14 cellular contexts compared by ENCODE assay signal in the genomic region with DNA sequence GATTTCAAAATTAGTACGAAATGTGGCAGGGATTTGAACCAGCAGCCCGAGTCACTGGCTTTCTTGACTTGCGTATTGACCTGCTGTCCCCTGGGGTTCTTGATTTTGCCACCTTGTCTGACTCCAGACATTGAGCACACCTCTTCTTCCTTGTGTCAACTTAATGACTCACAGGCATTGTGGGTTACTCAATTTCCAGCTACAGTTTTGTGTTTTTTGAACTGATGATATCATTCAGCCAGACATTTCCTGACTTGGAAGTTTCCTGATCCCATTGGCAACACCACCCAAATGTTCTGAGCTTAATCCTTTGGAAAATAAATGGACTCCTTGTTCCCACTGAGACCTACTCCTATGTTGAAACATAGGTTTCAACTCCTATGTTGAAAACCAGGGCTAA.
DNase-seq lines count a peak whose midpoint lies in the region; ATAC-seq, FAIRE-seq and TF ChIP-seq lines count a peak whose summit lies in the region.
"Had no signal": no experiment of that assay in that cellular context is flagged by ENCODE, and none has a peak within 500 bp of the region (broad histone marks: within the 10 kb centered on the region; RNA-seq: fewer than 3 reads in every experiment).

No MANE protein-coding gene starts in this region.

- CTCF ChIA-PET in PC-3 (lab: Charles Lee), result no interaction called here

- H2BK120ac ChIP-seq in mesenchymal stem cell (ENCODE audit: low read depth, low read length), result no peak overlapping the region

- no peak overlapping the region for H3K23ac ChIP-seq in mesenchymal stem cell (ENCODE audit: low read length in 2 of 2)

- H2AFZ ChIP-seq in PC-3 (ENCODE audit: low read length) (no peak overlapping the region), mesenchymal stem cell (ENCODE audit: low read depth, low read length) (no peak overlapping the region)

- H2BK5ac ChIP-seq in mesenchymal stem cell (ENCODE audit: low read depth, low read length, poor library complexity, severe bottlenecking), result no peak overlapping the region

- DNase-seq in Daoy (ENCODE audit: low read depth) (peak; percentile 27), PC-3 (peak; percentile 51), epithelial cell of esophagus (ENCODE audit: low read depth) (peak; percentile 92), mesenchymal stem cell (peak; percentile 60), NCI-H1436 (lab: John Stamatoyannopoulos, UW) (no peak), NCI-H2081 (lab: John Stamatoyannopoulos, UW) (no peak), HTR-8/SVneo (ENCODE audit: insufficient read length, low spot score) (no peak)
- DNase-seq in activated naive CD4-positive, alpha-beta T cell treated with Interleukin-2 at 50 U/mL for 16 hours, result no peak
- DNase-seq: activated naive CD4-positive, alpha-beta T cell treated with anti-CD3 and anti-CD28 coated beads, Interleukin-2, amount 50 U/mL, for 16 hours; CD4-positive, CD25-positive, alpha-beta regulatory T cell; effector memory CD4-positive, alpha-beta T cell; KBM-7; T-helper 9 cell had no signal

- TF ChIP-seq CTCF in PC-3 (conservative IDR thresholded peaks at IDR 0.05; ENCODE audit: low read depth, low read length) (no peak), epithelial cell of esophagus (IDR thresholded peaks at IDR 0.05; ENCODE audit: insufficient read depth, low read depth, low read length, missing control alignments) (no peak)

- no peak overlapping the region for H3K18ac ChIP-seq in mesenchymal stem cell (ENCODE audit: low read depth in 1 of 2, low read length in 2 of 2)

- BruUV-seq in PC-3 (replicated peaks; lab: Mats Ljungman, UMichigan), result no TSS peak

- no peaks in the 10 kb centered on the region for H3K9me3 ChIP-seq in PC-3 (ENCODE audit: low read length)
- H3K9me3 ChIP-seq in mesenchymal stem cell (ENCODE audit: control insufficient read depth, low read length), result no peaks in the 10 kb centered on the region

- H3K27ac ChIP-seq in PC-3 (ENCODE audit: low read length), result no peak overlapping the region
- H3K27ac ChIP-seq in mesenchymal stem cell (ENCODE audit: low read length, poor library complexity, severe bottlenecking), result no peak overlapping the region

- ATAC-seq in PC-3, result no peak

- no peaks in the 10 kb centered on the region for H3K36me3 ChIP-seq in PC-3 (ENCODE audit: low read depth, low read length)
- no peaks in the 10 kb centered on the region for H3K36me3 ChIP-seq in mesenchymal stem cell (ENCODE audit: control insufficient read depth in 1 of 2, insufficient read depth in 2 of 2, low read depth in 1 of 2, low read length in 2 of 2)

- 62% methylated on average over 3 of the region's 3 CpGs for WGBS in mesenchymal stem cell

- no peak overlapping the region for H3K14ac ChIP-seq in mesenchymal stem cell (ENCODE audit: low read length in 2 of 2)

- no peak overlapping the region for H2AK5ac ChIP-seq in mesenchymal stem cell (ENCODE audit: low read length, severe bottlenecking)

- H4K8ac ChIP-seq in mesenchymal stem cell (ENCODE audit: low read length), result no peak overlapping the region

- H3F3A ChIP-seq in PC-3 (ENCODE audit: low read length, unreplicated experiment), result no peaks in the 10 kb centered on the region

- H3K4me2 ChIP-seq in PC-3 (ENCODE audit: low read length) (no peak overlapping the region), mesenchymal stem cell (ENCODE audit: low read length, poor library complexity, severe bottlenecking) (no peak overlapping the region)

- intact Hi-C loops in PC-3 (cut with micrococcal nuclease), result no loop called here

- no peaks in the 10 kb centered on the region for H3K79me1 ChIP-seq in mesenchymal stem cell (replicated peaks; ENCODE audit: low read length, poor library complexity, severe bottlenecking)

- POLR2A ChIA-PET in PC-3 (lab: Charles Lee; ENCODE audit: unreplicated experiment), result no interaction called here

- H3K4me1 ChIP-seq in PC-3 (ENCODE audit: insufficient read depth, low read length) (no peaks in the 10 kb centered on the region), mesenchymal stem cell (ENCODE audit: control insufficient read depth, insufficient read depth, low read depth, low read length) (peaks cover 4% of the 10 kb centered on the region)

- H3K9ac ChIP-seq in PC-3 (ENCODE audit: low read length) (no peak overlapping the region), mesenchymal stem cell (ENCODE audit: low read length) (no peak overlapping the region)

- no peak overlapping the region for H4K91ac ChIP-seq in mesenchymal stem cell (ENCODE audit: low read length)

- H2BK12ac ChIP-seq in mesenchymal stem cell (ENCODE audit: low read length in 2 of 2), result no peak overlapping the region

- H2BK15ac ChIP-seq in mesenchymal stem cell (ENCODE audit: low read depth, poor library complexity, severe bottlenecking), result no peak overlapping the region

- no peak overlapping the region for H3K4ac ChIP-seq in mesenchymal stem cell (ENCODE audit: low read depth in 1 of 2, low read length in 2 of 2)

- H3K27me3 ChIP-seq in PC-3 (ENCODE audit: low read length) (peaks cover 18% of the 10 kb centered on the region), mesenchymal stem cell (ENCODE audit: control insufficient read depth in 1 of 2, insufficient read depth in 1 of 2, low read length in 2 of 2) (peaks cover 0 to 11% of the 10 kb centered on the region in 2 experiments)

- no peaks in the 10 kb centered on the region for H3K79me2 ChIP-seq in PC-3 (ENCODE audit: low read length)

- no peaks in the 10 kb centered on the region for H4K20me1 ChIP-seq in PC-3 (ENCODE audit: low read length)

- H3K4me3 ChIP-seq in PC-3 (ENCODE audit: low read length), result no peak overlapping the region
- H3K4me3 ChIP-seq in epithelial cell of esophagus (ENCODE audit: low read length), result no peak overlapping the region
- no peak overlapping the region for H3K4me3 ChIP-seq in mesenchymal stem cell (ENCODE audit: insufficient read depth in 1 of 2, low read depth in 1 of 2, low read length in 2 of 2)

- H3K9me2 ChIP-seq in PC-3 (replicated peaks; ENCODE audit: low read length), result no peaks in the 10 kb centered on the region

- FAIRE-seq in HTR-8/SVneo (lab: Jason Lieb, UNC), result no peak
- FAIRE-seq: keratinocyte had no signal

Comparison
In these comparisons a context has a peak if more than half of its experiments do, and no peak if none do; other contexts are left out.
1. DNase-seq: peak in Daoy (single experiment), PC-3 (single experiment), epithelial cell of esophagus (single experiment) and mesenchymal stem cell (single experiment); none in activated naive CD4-positive, alpha-beta T cell treated with Interleukin-2 at 50 U/mL for 16 hours (single experiment), NCI-H1436 (single experiment), NCI-H2081 (0 of 2) and HTR-8/SVneo (single experiment).